ENCODE assay signal across 30 cellular contexts in genomic region chr9:137211532-137211931, GRCh38. TPM values are rescaled to one million over a fixed set of nuclear protein-coding genes. Genes with fewer than 3 reads are reported as not detected.
"Had no signal": no experiment of that assay in that cellular context is flagged by ENCODE, and none has a peak within 500 bp of the region (broad histone marks: within the 10 kb centered on the region; RNA-seq: fewer than 3 reads in every experiment).

No MANE protein-coding gene starts in this region.

- H3K27ac ChIP-seq: adrenal gland, ascending aorta, brain microvascular endothelial cell, esophagus muscularis mucosa, hepatocyte, left lung, neural progenitor cell, sigmoid colon, thoracic aorta, vagina had no signal

- ATAC-seq: activated CD4-positive, alpha-beta T cell treated with anti-CD3 and anti-CD28 coated beads for 36 hours; left lung; naive thymus-derived CD8-positive, alpha-beta T cell; stimulated activated memory B cell treated with anti-CD40 and anti-IgM and Interleukin-4, amounts not matched to agents 10 μg/mL and 1 μg/mL and 100 μg/mL, for 72 hours had no signal

- H3K4me3 Mint-ChIP-seq: activated B cell treated with CpG ODN at 0.5 μM for 24 hours; activated CD4-positive, alpha-beta T cell treated with anti-CD3 and anti-CD28 coated beads for 36 hours; immature natural killer cell; mesothelial cell of epicardium; neural progenitor cell; stimulated activated memory B cell treated with anti-CD40 and anti-IgM and Interleukin-4, amounts not matched to agents 10 μg/mL and 1 μg/mL and 100 μg/mL, for 72 hours; T-helper 1 cell treated with Interleukin-12 subunit alpha and Interleukin-12 subunit beta and Interleukin-4 antibody, amounts not matched to agents 30 μg/mL and 1 μg/mL, for 36 hours; type B pancreatic cell had no signal

- H3K4me3 ChIP-seq: adrenal gland, ascending aorta, esophagus muscularis mucosa, hepatocyte, left lung, neural progenitor cell, sigmoid colon, smooth muscle cell, thoracic aorta, vagina had no signal

- H3K27ac Mint-ChIP-seq: activated B cell treated with CpG ODN at 0.5 μM for 24 hours; activated CD4-positive, alpha-beta T cell treated with anti-CD3 and anti-CD28 coated beads for 36 hours; immature natural killer cell; mesothelial cell of epicardium; neural progenitor cell; stimulated activated memory B cell treated with anti-CD40 and anti-IgM and Interleukin-4, amounts not matched to agents 10 μg/mL and 1 μg/mL and 100 μg/mL, for 72 hours; T-helper 1 cell treated with Interleukin-12 subunit alpha and Interleukin-12 subunit beta and Interleukin-4 antibody, amounts not matched to agents 30 μg/mL and 1 μg/mL, for 36 hours; type B pancreatic cell had no signal

- H3K9me3 ChIP-seq: adrenal gland, ascending aorta, esophagus muscularis mucosa, left lung, sigmoid colon, thoracic aorta, vagina had no signal

- H3K27me3 ChIP-seq: adrenal gland, ascending aorta, brain microvascular endothelial cell, esophagus muscularis mucosa, hepatocyte, left lung, neural progenitor cell, sigmoid colon, vagina had no signal

- H3K27me3 Mint-ChIP-seq: activated B cell treated with CpG ODN at 0.5 μM for 24 hours; activated CD4-positive, alpha-beta T cell treated with anti-CD3 and anti-CD28 coated beads for 36 hours; naive thymus-derived CD8-positive, alpha-beta T cell; stimulated activated memory B cell treated with anti-CD40 and anti-IgM and Interleukin-4, amounts not matched to agents 10 μg/mL and 1 μg/mL and 100 μg/mL, for 72 hours; type B pancreatic cell had no signal

- DNase-seq: activated B cell treated with CpG ODN at 0.5 μM for 24 hours; activated CD4-positive, alpha-beta T cell treated with anti-CD3 and anti-CD28 coated beads for 36 hours; activated CD4-positive, alpha-beta T cell treated with anti-CD3 and anti-CD28 coated beads, Interleukin-2, amount 50 U/mL, for 4 hours; activated CD8-positive, alpha-beta memory T cell treated with anti-CD3 and anti-CD28 coated beads, Interleukin-2, amount 50 U/mL, for 48 hours; activated effector memory CD4-positive, alpha-beta T cell treated with anti-CD3 and anti-CD28 coated beads, Interleukin-2, amount 50 U/mL, for 16 hours; activated naive CD4-positive, alpha-beta T cell treated with anti-CD3 and anti-CD28 coated beads, Interleukin-2, amount 50 U/mL, for 16 hours; activated T-cell treated with anti-CD3 and anti-CD28 coated beads, Interleukin-2, amount 50 U/mL, for 48 hours; adrenal gland; brain microvascular endothelial cell; caudate nucleus; effector memory CD4-positive, alpha-beta T cell; glutamatergic neuron; immature natural killer cell; left lung; mammary epithelial cell; naive thymus-derived CD8-positive, alpha-beta T cell; sigmoid colon; stimulated activated CD4-positive, alpha-beta T cell treated with anti-CD3 and anti-CD28 coated beads, Interleukin-15, amount 100 ng/mL, for 24 hours had no signal

- H3K36me3 Mint-ChIP-seq: immature natural killer cell had no signal

- H3K9me3 Mint-ChIP-seq: activated B cell treated with CpG ODN at 0.5 μM for 24 hours; mesothelial cell of epicardium; naive thymus-derived CD8-positive, alpha-beta T cell; neural progenitor cell; stimulated activated memory B cell treated with anti-CD40 and anti-IgM and Interleukin-4, amounts not matched to agents 10 μg/mL and 1 μg/mL and 100 μg/mL, for 72 hours; T-helper 1 cell treated with Interleukin-12 subunit alpha and Interleukin-12 subunit beta and Interleukin-4 antibody, amounts not matched to agents 30 μg/mL and 1 μg/mL, for 36 hours; type B pancreatic cell had no signal

- H3K36me3 ChIP-seq: adrenal gland, ascending aorta, brain microvascular endothelial cell, neural progenitor cell, thoracic aorta, vagina had no signal

RNA-seq across cellular contexts. Expression of gene RNF208, which starts 10.5 kb away (rescaled TPM):
- total RNA-seq: osteoblast had no signal

RNA-seq across cellular contexts. Expression of gene CYSRT1, which starts 13.4 kb away (rescaled TPM):
- total RNA-seq: ascending aorta, thoracic aorta had no signal
